Comparison of ENCODE assay signal across 7 cellular contexts in the genomic region with DNA sequence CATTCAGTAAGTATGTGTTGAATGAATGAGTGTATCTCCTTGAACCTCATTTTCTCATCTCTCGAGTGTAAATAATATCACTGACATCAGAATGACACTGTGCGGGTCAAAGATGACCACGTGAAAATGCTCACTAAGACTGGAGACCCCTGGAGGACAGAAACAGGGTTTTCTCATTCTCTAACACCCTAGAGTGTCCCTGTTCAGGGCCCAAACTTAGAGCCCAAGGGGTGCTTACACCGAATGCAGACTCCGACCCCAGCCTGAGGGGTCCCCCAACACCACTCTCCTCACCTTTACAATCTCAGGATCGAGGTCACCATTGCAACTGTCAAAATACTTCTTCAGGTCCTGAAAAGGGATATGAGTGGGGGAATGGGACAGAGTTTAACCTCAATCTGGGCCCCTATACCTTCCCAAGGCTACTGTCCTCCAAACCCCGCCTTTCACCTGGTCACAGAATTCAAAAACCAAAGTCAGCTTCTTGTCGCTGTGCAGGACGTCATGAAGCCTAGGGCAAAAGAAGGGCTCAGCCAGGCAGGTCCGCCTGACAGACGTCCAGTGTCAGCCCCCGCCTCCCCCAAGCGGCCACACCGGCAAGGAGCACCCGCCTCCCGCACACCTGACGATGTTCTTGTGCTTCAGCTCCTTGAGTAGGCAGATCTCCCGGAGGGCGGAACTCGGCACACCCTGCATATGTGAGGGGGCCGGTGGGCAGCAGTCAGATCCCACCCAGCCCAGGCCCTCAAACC. TPM values are rescaled to one million over a fixed set of nuclear protein-coding genes. Genes with fewer than 3 reads are reported as not detected.
A peak's percentile ranks its signal among the peaks of the same experiment; 100 is the strongest.
DNase-seq lines count a peak whose midpoint lies in the region; ATAC-seq and TF ChIP-seq lines count a peak whose summit lies in the region.
"Had no signal": no experiment of that assay in that cellular context is flagged by ENCODE, and none has a peak within 500 bp of the region (broad histone marks: within the 10 kb centered on the region; RNA-seq: fewer than 3 reads in every experiment).

No MANE protein-coding gene starts in this region.

- dilution Hi-C loops in mammary epithelial cell (cut with HindIII; ENCODE audit: low sequenced_read_pairs): no loop called here

- no peak for DNase-seq in Karpas-422
- peak; percentile 21 for DNase-seq in mammary epithelial cell
- DNase-seq in osteoblast (ENCODE audit: insufficient read length, low spot score, missing footprints): no peak
- no peak for DNase-seq in NK-92 treated with Interleukin-12 subunit alpha and Interleukin-12 subunit beta, amount 100 ng/mL, for 24 hours (lab: John Stamatoyannopoulos, UW)
- no peak for DNase-seq in foreskin keratinocyte
- no peak for DNase-seq in GDM1 (lab: John Stamatoyannopoulos, UW)
- DNase-seq: GOT3 had no signal

- in situ Hi-C loops in mammary epithelial cell (cut with MboI; ENCODE audit: low sequenced_read_pairs in 2 of 2): no loop called here

- no TSS peak for BruUV-seq in mammary epithelial cell (replicated peaks; lab: Mats Ljungman, UMichigan)

- no peaks in the 10 kb centered on the region for H3K9me3 ChIP-seq in Karpas-422 (ENCODE audit: low read length)
- no peaks in the 10 kb centered on the region for H3K9me3 ChIP-seq in mammary epithelial cell (replicated peaks; ENCODE audit: insufficient read depth, low read length)
- no peaks in the 10 kb centered on the region for H3K9me3 ChIP-seq in osteoblast (ENCODE audit: low read depth, low read length)

- H3K9ac ChIP-seq in Karpas-422 (ENCODE audit: low read length) (peak overlapping the region; percentile 88), mammary epithelial cell (ENCODE audit: insufficient read depth, low read length) (no peak overlapping the region)

- WGBS in mammary epithelial cell (ENCODE audit: low coverage, missing lambda C conversion rate): 68% methylated on average over 13 of the region's 21 CpGs

- H3K27me3 ChIP-seq in Karpas-422 (ENCODE audit: low read length) (no peaks in the 10 kb centered on the region), mammary epithelial cell (ENCODE audit: insufficient read depth, low read length) (no peaks in the 10 kb centered on the region), osteoblast (ENCODE audit: insufficient read depth, low read length) (no peaks in the 10 kb centered on the region), foreskin keratinocyte (no peaks in the 10 kb centered on the region)

- H4K20me1 ChIP-seq in Karpas-422 (ENCODE audit: insufficient read depth, low read depth, low read length) (0 out of 2 replicates have a peak, but pooled peaks cover 3% of the 10 kb centered on the region), mammary epithelial cell (ENCODE audit: insufficient read depth, low read length) (no peaks in the 10 kb centered on the region), osteoblast (ENCODE audit: insufficient read depth, low read length) (peaks cover 18% of the 10 kb centered on the region)

- intact Hi-C loops in mammary epithelial cell (cut with micrococcal nuclease): no loop called here

- H3K9me2 ChIP-seq in Karpas-422 (replicated peaks; ENCODE audit: insufficient read depth, low read length): no peaks in the 10 kb centered on the region

- TF ChIP-seq CTCF in mammary epithelial cell (conservative IDR thresholded peaks at IDR 0.05 in 1 of 2, IDR thresholded peaks at IDR 0.05 in 1 of 2; ENCODE audit: extremely low read depth in 1 of 2, insufficient read depth in 1 of 2, low read depth in 1 of 2, low read length in 2 of 2): no peak
- no peak for TF ChIP-seq CTCF in osteoblast (IDR thresholded peaks at IDR 0.05; ENCODE audit: extremely low read depth, low read depth, low read length)
- TF ChIP-seq CTCF in foreskin keratinocyte (conservative IDR thresholded peaks at IDR 0.05): no peak

- no peak overlapping the region for H3K27ac ChIP-seq in Karpas-422 (ENCODE audit: low read length)
- H3K27ac ChIP-seq in mammary epithelial cell (ENCODE audit: insufficient read depth, low read depth, low read length): no peak overlapping the region
- no peak overlapping the region for H3K27ac ChIP-seq in osteoblast (ENCODE audit: low read depth, low read length)
- H3K27ac ChIP-seq in foreskin keratinocyte: no peak overlapping the region

- H3K4me2 ChIP-seq in Karpas-422 (ENCODE audit: low read depth, low read length, poor library complexity, severe bottlenecking) (peak overlapping the region; percentile 82), mammary epithelial cell (ENCODE audit: insufficient read depth, low read depth, low read length) (peak overlapping the region; percentile 98), osteoblast (ENCODE audit: insufficient read depth, low read length) (peak overlapping the region; percentile 100)

- no peak overlapping the region for H2AFZ ChIP-seq in Karpas-422 (ENCODE audit: low read length)
- H2AFZ ChIP-seq in mammary epithelial cell (ENCODE audit: low read depth, low read length): peak overlapping the region; percentile 89
- no peak overlapping the region for H2AFZ ChIP-seq in osteoblast (ENCODE audit: low read length)

- ATAC-seq in foreskin keratinocyte: no peak

- CTCF ChIA-PET in mammary epithelial cell (lab: Charles Lee; ENCODE audit: low non-redundant PET): interaction anchor here (0.6 kb wide), 1 partner anchor 28 kb away, joined by 3 read pairs; the partner anchor contains the start of gene ABCB8

- H3K36me3 ChIP-seq in Karpas-422 (ENCODE audit: insufficient read depth, low read length) (no peaks in the 10 kb centered on the region), mammary epithelial cell (ENCODE audit: insufficient read depth, low read length) (no peaks in the 10 kb centered on the region), osteoblast (ENCODE audit: insufficient read depth, low read length) (peaks cover 4% of the 10 kb centered on the region)

- H3K4me3 ChIP-seq in Karpas-422 (ENCODE audit: low read length) (peak overlapping the region; percentile 87; the same call in 1 of the 2 replicates), mammary epithelial cell (replicated peaks in 1 of 3; ENCODE audit: insufficient read depth in 1 of 3, low read depth in 2 of 3, low read length in 3 of 3) (peak overlapping the region in 1 of 3 experiments; percentile 65), osteoblast (ENCODE audit: insufficient read depth, low read length) (peak overlapping the region; percentile 91)

- H3K4me1 ChIP-seq in Karpas-422 (ENCODE audit: low read length) (peaks cover 30% of the 10 kb centered on the region), mammary epithelial cell (ENCODE audit: insufficient read depth, low read length) (peaks cover 35% of the 10 kb centered on the region), osteoblast (ENCODE audit: insufficient read depth, low read length) (peaks cover 35% of the 10 kb centered on the region), foreskin keratinocyte (no peaks in the 10 kb centered on the region)

- peaks cover 21% of the 10 kb centered on the region for H3K79me2 ChIP-seq in Karpas-422 (ENCODE audit: low read length)
- peaks cover 17% of the 10 kb centered on the region for H3K79me2 ChIP-seq in mammary epithelial cell (ENCODE audit: insufficient read depth, low read length)
- H3K79me2 ChIP-seq in osteoblast (ENCODE audit: insufficient read depth, low read length): peaks cover 16% of the 10 kb centered on the region

RNA-seq across cellular contexts. Expression of gene CDK5, which starts 1.2 kb away (rescaled TPM):
- total RNA-seq in Karpas-422 (2014; rRNA removed; shearing (Covaris generic); ENCODE audit: low replicate concordance): 13.6 and 33.0 TPM in 2 replicates
- total RNA-seq in mammary epithelial cell (10 to 100 TPM; 12.3 to 18.1 TPM), osteoblast (15.9 and 17.0 TPM in 2 replicates), foreskin keratinocyte (17.7 and 18.6 TPM in 2 replicates)
- polyA plus RNA-seq in mammary epithelial cell (26.1 TPM), foreskin keratinocyte (22.5 and 22.6 TPM in 2 replicates)
- 31.3 TPM for polyA minus RNA-seq in mammary epithelial cell

RNA-seq across cellular contexts. Expression of gene SLC4A2, which starts 2.9 kb away (rescaled TPM):
- total RNA-seq in Karpas-422 (2014; rRNA removed; shearing (Covaris generic); ENCODE audit: low replicate concordance): 35.1 and 113 TPM in 2 replicates
- total RNA-seq in mammary epithelial cell (100 to 1,000 TPM in 1 of 2 donors, 10 to 100 TPM in 1; 46.5 to 138 TPM), osteoblast (52.2 and 61.5 TPM in 2 replicates), foreskin keratinocyte (70.8 and 83.6 TPM in 2 replicates)
- polyA plus RNA-seq in mammary epithelial cell (57.9 TPM), foreskin keratinocyte (81.1 and 86.5 TPM in 2 replicates)
- 150 TPM for polyA minus RNA-seq in mammary epithelial cell

RNA-seq across cellular contexts. Expression of gene ASIC3, which starts 8.1 kb away (rescaled TPM):
- total RNA-seq in Karpas-422 (2014; rRNA removed; shearing (Covaris generic); ENCODE audit: low replicate concordance): 4.5 and 6.2 TPM in 2 replicates
- total RNA-seq in mammary epithelial cell (1 to 10 TPM in 1 of 2 donors, under 1 TPM in 1; 0.33 to 1.8 TPM), osteoblast (under 0.01 and 0.29 TPM in 2 replicates), foreskin keratinocyte (0.25 and 0.95 TPM in 2 replicates)
- polyA plus RNA-seq in mammary epithelial cell (0.34 TPM), foreskin keratinocyte (0.51 and 0.60 TPM in 2 replicates)
- polyA minus RNA-seq in mammary epithelial cell: 4.1 TPM

RNA-seq across cellular contexts. Expression of gene FASTK, which starts 24.1 kb away (rescaled TPM):
- 48.8 and 127 TPM in 2 replicates for total RNA-seq in Karpas-422 (2014; rRNA removed; shearing (Covaris generic); ENCODE audit: low replicate concordance)
- 10 to 100 TPM; 49.7 to 68.8 TPM for total RNA-seq in mammary epithelial cell
- 52.4 TPM for polyA plus RNA-seq in mammary epithelial cell
- polyA minus RNA-seq in mammary epithelial cell: 51.5 TPM
- total RNA-seq in osteoblast: 87.6 and 95.2 TPM in 2 replicates
- 49.4 and 55.2 TPM in 2 replicates for total RNA-seq in foreskin keratinocyte
- polyA plus RNA-seq in foreskin keratinocyte: 64.6 and 71.5 TPM in 2 replicates

RNA-seq across cellular contexts. Expression of gene TMUB1, which starts 26.8 kb away (rescaled TPM):
- total RNA-seq in Karpas-422 (2014; rRNA removed; shearing (Covaris generic); ENCODE audit: low replicate concordance): 30.9 and 56.4 TPM in 2 replicates
- total RNA-seq in mammary epithelial cell (10 to 100 TPM; 16.8 to 38.1 TPM), osteoblast (17.4 and 18.1 TPM in 2 replicates), foreskin keratinocyte (38.8 and 39.7 TPM in 2 replicates)
- polyA plus RNA-seq in mammary epithelial cell (28.4 TPM), foreskin keratinocyte (74.3 and 83.3 TPM in 2 replicates)
- polyA minus RNA-seq in mammary epithelial cell: 14.4 TPM
